ENCODE assay signal across 7 cellular contexts in genomic region chr4:87422104-87423052, GRCh38. TPM values are rescaled to one million over a fixed set of nuclear protein-coding genes. Genes with fewer than 3 reads are reported as not detected.
A peak's percentile ranks its signal among the peaks of the same experiment; 100 is the strongest.
DNase-seq lines count a peak whose midpoint lies in the region; ATAC-seq, FAIRE-seq and TF ChIP-seq lines count a peak whose summit lies in the region.

TSS of gene NUDT9 (plus strand) at chr4:87422573. CDS start at chr4:87422906, 333 bp downstream.

- H3K4me3 ChIP-seq in astrocyte of the cerebellum (ENCODE audit: low read depth, low read length) = peak within 1 kb of the TSS; percentile 76

- no peak for TF ChIP-seq CTCF in astrocyte of the cerebellum (IDR thresholded peaks at IDR 0.05; ENCODE audit: low read depth, low read length, missing control alignments)

- in situ Hi-C loops in astrocyte of the cerebellum (cut with HindIII; ENCODE audit: low sequenced_read_pairs) = no loop called here

- DNase-seq in GM18507 (ENCODE audit: extremely low spot score, insufficient read length, low read depth) = peak; percentile 71
- DNase-seq in NCI-H2029 treated with DMSO at 0.1 percent for 48 hours (lab: John Stamatoyannopoulos, UW) = peak; percentile 72
- peak; percentile 81 for DNase-seq in T-helper 9 cell
- DNase-seq in astrocyte of the cerebellum (ENCODE audit: low read depth) = peak; percentile 88
- peak; percentile 84 for DNase-seq in hepatic stellate cell (ENCODE audit: low spot score)
- DNase-seq in renal cortical epithelial cell (ENCODE audit: low read depth) = peak; percentile 91

- peak; percentile 91 for ATAC-seq in HG02981 (IDR thresholded peaks at IDR 0.05; ENCODE audit: unreplicated experiment)

- FAIRE-seq in GM18507 (lab: Jason Lieb, UNC) = peak; percentile 93

RNA-seq across cellular contexts. Expression of gene NUDT9, which starts in this region (rescaled TPM):
- 16.3 and 44.1 TPM in 2 replicates for total RNA-seq in renal cortical epithelial cell

Comparison
In these comparisons a context has a peak if more than half of its experiments do, and no peak if none do; other contexts are left out.
1. Peak in every context shown above with its lines: DNase-seq, ATAC-seq and H3K4me3 ChIP-seq.